30 cellular contexts compared by ENCODE assay signal in genomic region chr10:96022739-96023138, GRCh38.
"Had no signal": no experiment of that assay in that cellular context is flagged by ENCODE, and none has a peak within 500 bp of the region (broad histone marks: within the 10 kb centered on the region; RNA-seq: fewer than 3 reads in every experiment).

No MANE protein-coding gene starts in this region.

- H3K4me3 ChIP-seq: ascending aorta, breast epithelium, cardiac muscle cell, colonic mucosa, esophagus squamous epithelium, gastroesophageal sphincter had no signal

- H3K4me1 Mint-ChIP-seq: activated CD4-positive, alpha-beta memory T cell treated with anti-CD3 and anti-CD28 coated beads, Interleukin-2, amount 10 ng/mL, durations not matched to agents 7 days and 5 days; activated CD4-positive, alpha-beta T cell treated with anti-CD3 and anti-CD28 coated beads for 36 hours; activated CD4-positive, alpha-beta T cell treated with anti-CD3 and anti-CD28 coated beads, Interleukin-2, amount 10 ng/mL, durations not matched to agents 24 days and 14 days; activated naive CD4-positive, alpha-beta T cell treated with anti-CD3 and anti-CD28 coated beads, Interleukin-2, amount 10 ng/mL, durations not matched to agents 7 days and 5 days; activated naive CD8-positive, alpha-beta T cell treated with anti-CD3 and anti-CD28 coated beads, Interleukin-2, amount 10 ng/mL, durations not matched to agents 7 days and 5 days; brain; T-helper 17 cell had no signal

- H3K4me1 ChIP-seq: ascending aorta, breast epithelium, colonic mucosa, esophagus squamous epithelium, gastroesophageal sphincter had no signal

- H3K9me3 ChIP-seq: ascending aorta, breast epithelium, colonic mucosa, esophagus squamous epithelium, gastroesophageal sphincter had no signal

- H3K9me3 Mint-ChIP-seq: activated CD4-positive, alpha-beta memory T cell treated with anti-CD3 and anti-CD28 coated beads, Interleukin-2, amount 10 ng/mL, durations not matched to agents 7 days and 5 days; activated CD4-positive, alpha-beta T cell treated with anti-CD3 and anti-CD28 coated beads, Interleukin-2, amount 10 ng/mL, durations not matched to agents 24 days and 14 days; activated naive CD4-positive, alpha-beta T cell treated with anti-CD3 and anti-CD28 coated beads, Interleukin-2, amount 10 ng/mL, durations not matched to agents 7 days and 5 days; activated naive CD4-positive, alpha-beta T cell treated with anti-CD3 and anti-CD28 coated beads, Interleukin-2, amount 50 U/mL, for 72 hours; activated T-cell treated with anti-CD3 and anti-CD28 coated beads, Interleukin-2, amount 50 U/mL, for 24 hours; activated T-cell treated with anti-CD3 and anti-CD28 coated beads, Interleukin-2, amount 50 U/mL, for 72 hours; T-helper 2 cell treated with Interferon-gamma antibody and Interleukin-4, amounts not matched to agents 5 μg/mL and 100 μg/mL, for 36 hours had no signal

- H3K36me3 ChIP-seq: ascending aorta, breast epithelium, cardiac muscle cell, colonic mucosa, esophagus squamous epithelium, gastroesophageal sphincter had no signal

- DNase-seq: activated CD4-positive, alpha-beta memory T cell treated with anti-CD3 and anti-CD28 coated beads, Interleukin-2, amount 10 ng/mL, durations not matched to agents 7 days and 5 days; activated CD4-positive, alpha-beta T cell treated with anti-CD3 and anti-CD28 coated beads for 36 hours; activated CD4-positive, alpha-beta T cell treated with anti-CD3 and anti-CD28 coated beads, Interleukin-2, amount 10 ng/mL, durations not matched to agents 24 days and 14 days; activated CD4-positive, CD25-positive, alpha-beta regulatory T cell; activated CD4-positive, CD25-positive, alpha-beta regulatory T cell treated with anti-CD3 and anti-CD28 coated beads, Interleukin-2, amount 50 U/mL, for 72 hours; activated CD8-positive, alpha-beta memory T cell treated with anti-CD3 and anti-CD28 coated beads, Interleukin-2, amount 50 U/mL, for 48 hours; activated gamma-delta T cell; activated naive CD4-positive, alpha-beta T cell; activated naive CD4-positive, alpha-beta T cell treated with anti-CD3 and anti-CD28 coated beads, Interleukin-2, amount 10 ng/mL, durations not matched to agents 7 days and 5 days; activated naive CD8-positive, alpha-beta T cell treated with anti-CD3 and anti-CD28 coated beads, Interleukin-2, amount 10 ng/mL, durations not matched to agents 7 days and 5 days; activated T-cell treated with anti-CD3 and anti-CD28 coated beads for 4 hours; activated T-cell treated with anti-CD3 and anti-CD28 coated beads, Interleukin-2, amount 50 U/mL, for 24 hours; activated T-cell treated with anti-CD3 and anti-CD28 coated beads, Interleukin-2, amount 50 U/mL, for 72 hours; central memory CD4-positive, alpha-beta T cell; cerebellar nuclear complex; colonic mucosa; effector CD8-positive, alpha-beta T cell; esophagus squamous epithelium; foreskin melanocyte; T-helper 1 cell; T-helper 17 cell; T1000 had no signal

- ATAC-seq: activated CD4-positive, alpha-beta T cell treated with anti-CD3 and anti-CD28 coated beads for 36 hours; activated naive CD4-positive, alpha-beta T cell treated with anti-CD3 and anti-CD28 coated beads, Interleukin-2, amount 50 U/mL, for 72 hours; activated T-cell treated with anti-CD3 and anti-CD28 coated beads, Interleukin-2, amount 50 U/mL, for 72 hours; gastroesophageal sphincter; T-helper 17 cell had no signal

- H3K36me3 Mint-ChIP-seq: activated naive CD4-positive, alpha-beta T cell treated with anti-CD3 and anti-CD28 coated beads, Interleukin-2, amount 10 ng/mL, durations not matched to agents 7 days and 5 days; activated naive CD4-positive, alpha-beta T cell treated with anti-CD3 and anti-CD28 coated beads, Interleukin-2, amount 50 U/mL, for 72 hours; activated naive CD8-positive, alpha-beta T cell treated with anti-CD3 and anti-CD28 coated beads, Interleukin-2, amount 10 ng/mL, durations not matched to agents 7 days and 5 days; brain had no signal

- H3K27me3 ChIP-seq: ascending aorta, breast epithelium, cardiac muscle cell, colonic mucosa, esophagus squamous epithelium, gastroesophageal sphincter had no signal

- H3K4me3 Mint-ChIP-seq: activated CD4-positive, alpha-beta memory T cell treated with anti-CD3 and anti-CD28 coated beads, Interleukin-2, amount 10 ng/mL, durations not matched to agents 7 days and 5 days; activated CD4-positive, alpha-beta T cell treated with anti-CD3 and anti-CD28 coated beads for 36 hours; activated CD4-positive, alpha-beta T cell treated with anti-CD3 and anti-CD28 coated beads, Interleukin-2, amount 10 ng/mL, durations not matched to agents 24 days and 14 days; activated naive CD4-positive, alpha-beta T cell treated with anti-CD3 and anti-CD28 coated beads, Interleukin-2, amount 10 ng/mL, durations not matched to agents 7 days and 5 days; activated naive CD8-positive, alpha-beta T cell treated with anti-CD3 and anti-CD28 coated beads, Interleukin-2, amount 10 ng/mL, durations not matched to agents 7 days and 5 days; activated T-cell treated with anti-CD3 and anti-CD28 coated beads, Interleukin-2, amount 50 U/mL, for 24 hours; activated T-cell treated with anti-CD3 and anti-CD28 coated beads, Interleukin-2, amount 50 U/mL, for 72 hours; brain; T-helper 17 cell; T-helper 2 cell treated with Interferon-gamma antibody and Interleukin-4, amounts not matched to agents 5 μg/mL and 100 μg/mL, for 36 hours had no signal

- H3K27ac Mint-ChIP-seq: activated CD4-positive, alpha-beta memory T cell treated with anti-CD3 and anti-CD28 coated beads, Interleukin-2, amount 10 ng/mL, durations not matched to agents 7 days and 5 days; activated CD4-positive, alpha-beta T cell treated with anti-CD3 and anti-CD28 coated beads for 36 hours; activated CD4-positive, alpha-beta T cell treated with anti-CD3 and anti-CD28 coated beads, Interleukin-2, amount 10 ng/mL, durations not matched to agents 24 days and 14 days; activated naive CD4-positive, alpha-beta T cell treated with anti-CD3 and anti-CD28 coated beads, Interleukin-2, amount 10 ng/mL, durations not matched to agents 7 days and 5 days; activated naive CD4-positive, alpha-beta T cell treated with anti-CD3 and anti-CD28 coated beads, Interleukin-2, amount 50 U/mL, for 72 hours; activated naive CD8-positive, alpha-beta T cell treated with anti-CD3 and anti-CD28 coated beads, Interleukin-2, amount 10 ng/mL, durations not matched to agents 7 days and 5 days; activated T-cell treated with anti-CD3 and anti-CD28 coated beads, Interleukin-2, amount 50 U/mL, for 24 hours; activated T-cell treated with anti-CD3 and anti-CD28 coated beads, Interleukin-2, amount 50 U/mL, for 72 hours; brain; T-helper 17 cell; T-helper 2 cell treated with Interferon-gamma antibody and Interleukin-4, amounts not matched to agents 5 μg/mL and 100 μg/mL, for 36 hours had no signal

- H3K27ac ChIP-seq: ascending aorta, breast epithelium, cardiac muscle cell, colonic mucosa, epithelial cell of prostate, esophagus squamous epithelium, gastroesophageal sphincter had no signal
